30 cellular contexts compared by ENCODE assay signal in the genomic region with DNA sequence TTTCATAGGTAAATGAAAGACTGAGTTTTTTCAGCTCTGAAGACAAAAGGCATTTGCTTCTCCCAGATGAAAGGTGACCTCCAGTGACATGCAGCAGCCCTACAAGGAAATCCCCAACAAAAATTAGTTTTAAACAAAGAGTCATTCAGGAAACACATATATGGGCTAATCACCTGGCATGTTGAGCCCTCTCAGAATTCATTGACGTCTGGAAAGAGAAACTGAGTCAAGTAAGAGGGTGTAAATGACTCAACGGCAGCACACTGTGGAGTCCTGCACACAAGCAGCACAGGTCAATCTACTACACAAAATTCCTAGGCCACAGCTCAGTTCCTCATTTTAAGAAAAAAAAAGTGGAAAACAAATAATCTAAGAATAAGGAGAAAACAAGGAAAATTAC.
"Had no signal": no experiment of that assay in that cellular context is flagged by ENCODE, and none has a peak within 500 bp of the region (broad histone marks: within the 10 kb centered on the region; RNA-seq: fewer than 3 reads in every experiment).

No MANE protein-coding gene starts in this region.

- H3K27ac ChIP-seq: adrenal gland, body of pancreas, colonic mucosa, epithelial cell of prostate, esophagus squamous epithelium, gastroesophageal sphincter, heart right ventricle, hepatocyte had no signal

- H3K4me3 ChIP-seq: adrenal gland, body of pancreas, colonic mucosa, esophagus squamous epithelium, gastroesophageal sphincter, heart right ventricle, hepatocyte had no signal

- H3K27me3 ChIP-seq: adrenal gland, body of pancreas, colonic mucosa, esophagus squamous epithelium, gastroesophageal sphincter, heart right ventricle, hepatocyte had no signal

- H2AFZ ChIP-seq: hepatocyte had no signal

- FAIRE-seq: endometrium, endothelial cell of umbilical vein had no signal

- H3K4me1 ChIP-seq: adrenal gland, body of pancreas, colonic mucosa, esophagus squamous epithelium, heart right ventricle had no signal

- DNase-seq: activated CD4-positive, alpha-beta memory T cell treated with anti-CD3 and anti-CD28 coated beads, Interleukin-2, amount 10 ng/mL, durations not matched to agents 7 days and 5 days; activated CD4-positive, alpha-beta T cell treated with anti-CD3 and anti-CD28 coated beads for 1 hour; activated CD4-positive, alpha-beta T cell treated with anti-CD3 and anti-CD28 coated beads for 4 hours; activated CD4-positive, alpha-beta T cell treated with anti-CD3 and anti-CD28 coated beads, Interleukin-2, amount 10 ng/mL, durations not matched to agents 7 days and 5 days; activated CD4-positive, alpha-beta T cell treated with anti-CD3 and anti-CD28 coated beads, Interleukin-2, amount 50 U/mL, for 4 hours; activated CD8-positive, alpha-beta memory T cell treated with anti-CD3 and anti-CD28 coated beads, Interleukin-2, amount 50 U/mL, for 48 hours; activated gamma-delta T cell treated with Interleukin-2 at 50 U/mL for 16 hours; activated naive CD4-positive, alpha-beta T cell treated with anti-CD3 and anti-CD28 coated beads, Interleukin-2, amount 50 U/mL, for 16 hours; activated naive CD4-positive, alpha-beta T cell treated with Interleukin-2 at 50 U/mL for 16 hours; activated naive CD8-positive, alpha-beta T cell treated with anti-CD3 and anti-CD28 coated beads for 36 hours; activated naive CD8-positive, alpha-beta T cell treated with anti-CD3 and anti-CD28 coated beads, Interleukin-2, amount 50 U/mL, for 24 hours; activated T-cell treated with anti-CD3 and anti-CD28 coated beads for 4 hours; activated T-cell treated with anti-CD3 and anti-CD28 coated beads, Interleukin-2, amount 50 U/mL, for 24 hours; activated T-cell treated with anti-CD3 and anti-CD28 coated beads, Interleukin-2, amount 50 U/mL, for 72 hours; adrenal gland; amygdala; aorta; body of pancreas; caudate nucleus; cerebellar nuclear complex; colonic mucosa; effector CD8-positive, alpha-beta T cell; esophagus squamous epithelium; foreskin melanocyte; heart right ventricle had no signal

- H3K4me2 ChIP-seq: hepatocyte had no signal

- H3K9me3 ChIP-seq: adrenal gland, body of pancreas, colonic mucosa, esophagus squamous epithelium, gastroesophageal sphincter had no signal

- ATAC-seq: activated naive CD8-positive, alpha-beta T cell treated with anti-CD3 and anti-CD28 coated beads, Interleukin-2, amount 50 U/mL, for 24 hours; activated T-cell treated with anti-CD3 and anti-CD28 coated beads, Interleukin-2, amount 50 U/mL, for 72 hours; body of pancreas; gastroesophageal sphincter; heart right ventricle had no signal

- H3K79me2 ChIP-seq: hepatocyte had no signal

- H3K36me3 ChIP-seq: adrenal gland, colonic mucosa, esophagus squamous epithelium, gastroesophageal sphincter, heart right ventricle had no signal
